In the genomic region with DNA sequence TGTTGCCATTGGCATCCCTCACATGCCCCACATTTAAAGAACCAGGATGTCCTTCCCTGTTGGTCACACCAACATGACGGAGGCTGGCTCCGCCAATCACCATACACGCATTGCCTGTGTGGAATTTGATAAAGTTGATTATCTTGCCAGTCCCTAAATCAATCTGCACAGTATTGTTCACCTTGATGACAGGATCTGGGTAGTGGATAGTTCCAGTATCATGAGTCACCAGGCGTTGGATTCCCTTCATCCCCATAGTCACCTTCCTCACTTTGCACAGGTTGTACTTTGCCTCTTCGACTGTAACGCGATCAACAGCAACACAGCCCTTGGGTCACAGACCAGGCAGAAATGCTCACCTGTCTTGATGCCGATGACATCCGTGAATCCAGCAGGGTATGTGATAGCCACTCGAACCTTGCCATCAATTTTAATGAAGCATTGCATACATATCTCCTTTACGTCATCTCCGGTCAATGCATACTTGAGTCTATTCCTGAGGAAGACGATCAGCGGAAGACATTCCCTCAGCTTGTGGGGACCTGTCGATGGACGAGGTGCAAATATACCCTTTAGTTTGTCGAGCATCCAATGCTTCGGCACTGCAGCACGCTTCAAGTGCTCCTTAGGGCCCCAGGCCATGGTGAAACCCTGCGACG, we compare ENCODE assay signal across 22 cellular contexts. TPM values are rescaled to one million over a fixed set of nuclear protein-coding genes. Genes with fewer than 3 reads are reported as not detected.
DNase-seq lines count a peak whose midpoint lies in the region; ATAC-seq, FAIRE-seq and TF ChIP-seq lines count a peak whose summit lies in the region.
"Had no signal": no experiment of that assay in that cellular context is flagged by ENCODE, and none has a peak within 500 bp of the region (broad histone marks: within the 10 kb centered on the region; RNA-seq: fewer than 3 reads in every experiment).

No MANE protein-coding gene starts in this region.

- no peak for TF ChIP-seq CTCF in PC-9 (conservative IDR thresholded peaks at IDR 0.05)
- TF ChIP-seq CTCF in left lung (IDR thresholded peaks at IDR 0.05) = no peak

- peak; percentile 20 for FAIRE-seq in GM12891 (lab: Jason Lieb, UNC)
- FAIRE-seq: A549, GM19239 had no signal

- no peaks in the 10 kb centered on the region for H4K20me1 ChIP-seq in PC-9 (ENCODE audit: insufficient read depth)

- H3K4me1 ChIP-seq in PC-9 (replicated peaks; ENCODE audit: insufficient read depth) (peaks cover 24% of the 10 kb centered on the region), left lung (no peaks in the 10 kb centered on the region)
- H3K4me1 ChIP-seq: A549 had no signal

- no peaks in the 10 kb centered on the region for H3K79me2 ChIP-seq in PC-9 (ENCODE audit: low read depth)

- BruUV-seq in PC-9 (replicated peaks; lab: Mats Ljungman, UMichigan) = no TSS peak

- no peak for TF ChIP-seq POLR2A in GM12891 (IDR thresholded peaks at IDR 0.05; ENCODE audit: low read depth, low read length)

- no peak overlapping the region for H3K4me2 ChIP-seq in PC-9
- H3K4me2 ChIP-seq: A549, SK-N-SH had no signal

- H3K27ac ChIP-seq in PC-9 (no peak overlapping the region), left lung (no peak overlapping the region)
- H3K27ac ChIP-seq: A549; BLaER1 treated with 17β-estradiol and CSF1 and Interleukin-3, amounts not matched to agents 10 nM and 100 nM had no signal

- DNase-seq in GM12891 (ENCODE audit: insufficient read length, low spot score) = no peak
- DNase-seq in PC-9 = peak; percentile 54 to 57
- DNase-seq in kidney tubule cell (ENCODE audit: low spot score) = peak; percentile 14
- DNase-seq in posterior vena cava (ENCODE audit: low spot score) = peak; percentile 38
- no peak for DNase-seq in left lung
- DNase-seq in putamen (ENCODE audit: low spot score) = no peak
- DNase-seq in foreskin melanocyte = no peak
- DNase-seq: CD8-positive, alpha-beta memory T cell; H9; Karpas-422; NCI-H1436; NCI-H2029; NCI-H446 treated with DMSO at 0.1 percent for 48 hours; SHP77; SK-N-SH had no signal

- H3K27me3 ChIP-seq in PC-9 (ENCODE audit: insufficient read depth, low read depth) (no peaks in the 10 kb centered on the region), left lung (peaks cover 0 to 35% of the 10 kb centered on the region in 2 donors)

- CTCF ChIA-PET in PC-9 (lab: Charles Lee) = interaction anchor here (0.7 kb wide), 1 partner anchor 294 kb away, joined by 3 read pairs; no protein-coding TSS in a partner anchor

- POLR2A ChIA-PET in PC-9 (lab: Charles Lee; ENCODE audit: unreplicated experiment) = interaction anchor here (0.6 kb wide), 1 partner anchor 525 kb away, joined by 3 read pairs; no protein-coding TSS in a partner anchor

- no peaks in the 10 kb centered on the region for H3K9me2 ChIP-seq in PC-9 (ENCODE audit: insufficient read depth)
- H3K9me2 ChIP-seq: SK-N-SH had no signal

- H2AFZ ChIP-seq in PC-9 = no peak overlapping the region

- intact Hi-C loops in PC-9 (cut with micrococcal nuclease; ENCODE audit: unreplicated experiment) = loop anchor here (10.0 kb wide), 2 partner anchors 272 to 1982 kb away; a partner anchor contains a TSS
- intact Hi-C loops in posterior vena cava (cut with DNase I) = no loop called here
- intact Hi-C loops in left lung (cut with DNase I) = no loop called here

- H3K4me3 ChIP-seq in PC-9 (no peak overlapping the region), left lung (no peak overlapping the region)
- H3K4me3 ChIP-seq: A549; BLaER1 treated with 17β-estradiol and CSF1 and Interleukin-3, amounts not matched to agents 10 nM and 100 nM had no signal

- H3K36me3 ChIP-seq in PC-9 (ENCODE audit: low read depth) (no peaks in the 10 kb centered on the region), left lung (no peaks in the 10 kb centered on the region)
- H3K36me3 ChIP-seq: BLaER1 treated with 17β-estradiol and CSF1 and Interleukin-3, amounts not matched to agents 10 nM and 100 nM had no signal

- H3K9me3 ChIP-seq in PC-9 (ENCODE audit: insufficient read depth, low read depth) (no peaks in the 10 kb centered on the region), left lung (no peaks in the 10 kb centered on the region)
- H3K9me3 ChIP-seq: SK-N-SH had no signal

- no peak for ATAC-seq in left lung
- ATAC-seq: A549 had no signal

- H3F3A ChIP-seq in PC-9 (ENCODE audit: insufficient read depth, low read depth) = no peaks in the 10 kb centered on the region

TF ChIP-seq in GM12891, 5 proteins besides CTCF, POLR2A, EP300 and RAD21:
- TF ChIP-seq TAF1 (IDR thresholded peaks at IDR 0.05; ENCODE audit: low read depth, low read length) = no peak
- no peak for TF ChIP-seq PAX5 (IDR thresholded peaks at IDR 0.05; ENCODE audit: insufficient read depth, low read length, severe bottlenecking)
- TF ChIP-seq POLR2AphosphoS5 (IDR thresholded peaks at IDR 0.05; ENCODE audit: low read depth, low read length) = no peak
- TF ChIP-seq POU2F2 (IDR thresholded peaks at IDR 0.05; ENCODE audit: low read depth, low read length) = no peak
- no peak for TF ChIP-seq SPI1 (IDR thresholded peaks at IDR 0.05; ENCODE audit: low read depth, low read length)
TF ChIP-seq in GM12891: peak in this region for 0.

RNA-seq across cellular contexts. Expression of a gene that starts 14.2 kb away (rescaled TPM):
- polyA plus RNA-seq in GM12891 (2012; ENCODE audit: low read depth, missing spikeins) = not detected
- total RNA-seq in PC-9 (2021) (not detected in 2 replicates), posterior vena cava (1 to 10 TPM in 1 of 2 donors, under 1 TPM in 1; 0.79 to 9.1 TPM), left lung (not detected)
- total RNA-seq: CD8-positive, alpha-beta memory T cell; H9; HT-29; MCF 10A; RPMI7951 had no signal
- polyA plus RNA-seq: A549; CD8-positive, alpha-beta memory T cell; IgD-negative memory B cell; SK-N-SH had no signal

RNA-seq across cellular contexts. Expression of a gene that starts 26.1 kb away (rescaled TPM):
- not detected for polyA plus RNA-seq in GM12891 (2012; ENCODE audit: low read depth, missing spikeins)
- total RNA-seq in PC-9 (2021) (not detected in 2 replicates), posterior vena cava (1 to 10 TPM in 1 of 2 donors, not detected in 1; 4.0 TPM), left lung (not detected)
- total RNA-seq: CD8-positive, alpha-beta memory T cell; H9; HT-29; MCF 10A; RPMI7951 had no signal
- polyA plus RNA-seq: A549; CD8-positive, alpha-beta memory T cell; IgD-negative memory B cell; SK-N-SH had no signal

RNA-seq across cellular contexts. Expression of a gene that starts 44.4 kb away (rescaled TPM):
- 6.8 TPM for polyA plus RNA-seq in GM12891 (2012; ENCODE audit: low read depth, missing spikeins)
- total RNA-seq in PC-9 (2021) (10.9 and 16.9 TPM in 2 replicates), posterior vena cava (10 to 100 TPM in 1 of 2 donors, 1 to 10 TPM in 1; 9.1 to 10.2 TPM), left lung (1 to 10 TPM; 8.4 to 9.2 TPM)

RNA-seq across cellular contexts. Expression of a gene that starts 58.7 kb away (rescaled TPM):
- 13.4 TPM for polyA plus RNA-seq in GM12891 (2012; ENCODE audit: low read depth, missing spikeins)
- total RNA-seq in PC-9 (2021) = 53.9 and 62.5 TPM in 2 replicates
- total RNA-seq in posterior vena cava = 100 to 1,000 TPM in 1 of 2 donors, 10 to 100 TPM in 1; 48.7 to 104 TPM
- total RNA-seq in left lung = 10 to 100 TPM; 67.6 to 73.6 TPM
- polyA plus RNA-seq: CD8-positive, alpha-beta memory T cell; IgD-negative memory B cell had no signal

Comparison
In these comparisons a context has a peak if more than half of its experiments do, and no peak if none do; other contexts are left out.
1. DNase-seq: peak in PC-9 (2 of 2), kidney tubule cell (single experiment) and posterior vena cava (single experiment); none in GM12891 (single experiment), left lung (0 of 2), putamen (single experiment) and foreskin melanocyte (single experiment).